ENCODE assay signal across 1 cellular context in genomic region chr3:132964267-132964666, GRCh38.
TF ChIP-seq lines count a peak whose summit lies in the region.

No MANE protein-coding gene starts in this region.

TF ChIP-seq in K562, 482 proteins besides CTCF, POLR2A, EP300 and RAD21 (continued from another document):
- TF ChIP-seq ATF2 (CRISPR knock-in tag; IDR thresholded peaks at IDR 0.05): no peak
- no peak for TF ChIP-seq RBM22 (IDR thresholded peaks at IDR 0.05; ENCODE audit: low read depth, low read length, poor library complexity, severe bottlenecking)
- TF ChIP-seq ERF (CRISPR knock-in tag; IDR thresholded peaks at IDR 0.05): no peak
- no peak for TF ChIP-seq SUPT5H (IDR thresholded peaks at IDR 0.05)
- TF ChIP-seq, protein P1, sequence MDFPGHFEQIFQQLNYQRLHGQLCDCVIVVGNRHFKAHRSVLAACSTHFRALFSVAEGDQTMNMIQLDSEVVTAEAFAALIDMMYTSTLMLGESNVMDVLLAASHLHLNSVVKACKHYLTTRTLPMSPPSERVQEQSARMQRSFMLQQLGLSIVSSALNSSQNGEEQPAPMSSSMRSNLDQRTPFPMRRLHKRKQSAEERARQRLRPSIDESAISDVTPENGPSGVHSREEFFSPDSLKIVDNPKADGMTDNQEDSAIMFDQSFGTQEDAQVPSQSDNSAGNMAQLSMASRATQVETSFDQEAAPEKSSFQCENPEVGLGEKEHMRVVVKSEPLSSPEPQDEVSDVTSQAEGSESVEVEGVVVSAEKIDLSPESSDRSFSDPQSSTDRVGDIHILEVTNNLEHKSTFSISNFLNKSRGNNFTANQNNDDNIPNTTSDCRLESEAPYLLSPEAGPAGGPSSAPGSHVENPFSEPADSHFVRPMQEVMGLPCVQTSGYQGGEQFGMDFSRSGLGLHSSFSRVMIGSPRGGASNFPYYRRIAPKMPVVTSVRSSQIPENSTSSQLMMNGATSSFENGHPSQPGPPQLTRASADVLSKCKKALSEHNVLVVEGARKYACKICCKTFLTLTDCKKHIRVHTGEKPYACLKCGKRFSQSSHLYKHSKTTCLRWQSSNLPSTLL (IDR thresholded peaks at IDR 0.05): no peak
- TF ChIP-seq TBP (optimal IDR thresholded peaks at IDR 0.05; ENCODE audit: low read depth, low read length): no peak
